In genomic region chr1:30880631-30881155, GRCh38 we compare ENCODE assay signal across 25 cellular contexts. TPM values are rescaled to one million over a fixed set of nuclear protein-coding genes. Genes with fewer than 3 reads are reported as not detected.
DNase-seq lines count a peak whose midpoint lies in the region; ATAC-seq, FAIRE-seq and TF ChIP-seq lines count a peak whose summit lies in the region.
"Had no signal": no experiment of that assay in that cellular context is flagged by ENCODE, and none has a peak within 500 bp of the region (broad histone marks: within the 10 kb centered on the region; RNA-seq: fewer than 3 reads in every experiment).

No MANE protein-coding gene starts in this region.

- H3K4me3 Mint-ChIP-seq in T-helper 1 cell treated with Interleukin-12 subunit alpha and Interleukin-12 subunit beta and Interleukin-4 antibody, amounts not matched to agents 30 μg/mL and 1 μg/mL, for 36 hours, result no peak overlapping the region
- peak overlapping the region; percentile 1 for H3K4me3 Mint-ChIP-seq in memory B cell
- H3K4me3 Mint-ChIP-seq: activated CD4-positive, alpha-beta T cell treated with anti-CD3 and anti-CD28 coated beads for 36 hours; activated naive CD8-positive, alpha-beta T cell treated with anti-CD3 and anti-CD28 coated beads for 36 hours; endodermal cell; mesothelial cell of epicardium; natural killer cell treated with Interleukin-12 subunit alpha and Interleukin-12 subunit beta and Interleukin-15 and Interleukin-18, amount 100 ng/mL, for 72 hours; stimulated activated naive CD8-positive, alpha-beta T cell treated with anti-CD3 and anti-CD28 coated beads, Interleukin-15, Interleukin-2, amounts not matched to agents 100 ng/mL and 50 ng/mL, for 24 hours had no signal

- DNase-seq in T-helper 1 cell, result no peak
- DNase-seq in OCI-LY7 (ENCODE audit: low spot score), result no peak
- DNase-seq in memory B cell (ENCODE audit: low spot score in 2 of 2), result no peak
- no peak for DNase-seq in urothelium cell line (ENCODE audit: low spot score)
- no peak for DNase-seq in NOMO-1 treated with dmso at 0.1 percent for 144 hours (lab: John Stamatoyannopoulos, UW; ENCODE audit: unreplicated experiment)
- DNase-seq in NCI-H774 (lab: John Stamatoyannopoulos, UW), result no peak
- no peak for DNase-seq in activated CD4-positive, CD25-positive, alpha-beta regulatory T cell treated with anti-CD3 and anti-CD28 coated beads, Interleukin-2, amount 50 U/mL, for 72 hours
- DNase-seq: activated naive CD8-positive, alpha-beta T cell treated with anti-CD3 and anti-CD28 coated beads for 36 hours; body of pancreas; Calu3; KBM-7; NCI-H2029 treated with DMSO at 0.1 percent for 48 hours; NCI-H446 treated with DMSO at 0.1 percent for 48 hours; psoas muscle; small intestine; upper lobe of right lung had no signal

- peaks cover 8% of the 10 kb centered on the region for H3K4me1 ChIP-seq in OCI-LY7 (ENCODE audit: insufficient read depth, low read length, poor library complexity, severe bottlenecking)
- H3K4me1 ChIP-seq: body of pancreas, psoas muscle had no signal

- no peaks in the 10 kb centered on the region for H3K79me2 ChIP-seq in OCI-LY7 (ENCODE audit: insufficient read depth, low read depth, low read length)

- no peak for TF ChIP-seq CTCF in OCI-LY7 (conservative IDR thresholded peaks at IDR 0.05; ENCODE audit: low read length)

- no peaks in the 10 kb centered on the region for H3K9me2 ChIP-seq in OCI-LY7 (ENCODE audit: insufficient read depth, low read length)

- peak; percentile 35 for FAIRE-seq in urothelium cell line (lab: Jason Lieb, UNC)
- FAIRE-seq: A204.1, colon, small intestine had no signal

- H3K4me1 Mint-ChIP-seq in T-helper 1 cell treated with Interleukin-12 subunit alpha and Interleukin-12 subunit beta and Interleukin-4 antibody, amounts not matched to agents 30 μg/mL and 1 μg/mL, for 36 hours (ENCODE audit: low read depth), result peaks cover 4% of the 10 kb centered on the region
- peaks cover 19% of the 10 kb centered on the region for H3K4me1 Mint-ChIP-seq in memory B cell
- H3K4me1 Mint-ChIP-seq: activated CD4-positive, alpha-beta T cell treated with anti-CD3 and anti-CD28 coated beads for 36 hours had no signal

- H3K36me3 ChIP-seq in OCI-LY7 (ENCODE audit: insufficient read depth, low read length), result no peaks in the 10 kb centered on the region
- H3K36me3 ChIP-seq: upper lobe of right lung had no signal

- H4K20me1 ChIP-seq in OCI-LY7 (ENCODE audit: insufficient read depth, low read length), result no peaks in the 10 kb centered on the region

- H3K27ac Mint-ChIP-seq in T-helper 1 cell treated with Interleukin-12 subunit alpha and Interleukin-12 subunit beta and Interleukin-4 antibody, amounts not matched to agents 30 μg/mL and 1 μg/mL, for 36 hours, result peak overlapping the region; percentile 4
- peak overlapping the region; percentile 36 for H3K27ac Mint-ChIP-seq in memory B cell
- H3K27ac Mint-ChIP-seq: activated CD4-positive, alpha-beta T cell treated with anti-CD3 and anti-CD28 coated beads for 36 hours; activated naive CD8-positive, alpha-beta T cell treated with anti-CD3 and anti-CD28 coated beads for 36 hours; endodermal cell; mesothelial cell of epicardium; natural killer cell treated with Interleukin-12 subunit alpha and Interleukin-12 subunit beta and Interleukin-15 and Interleukin-18, amount 100 ng/mL, for 72 hours; stimulated activated naive CD8-positive, alpha-beta T cell treated with anti-CD3 and anti-CD28 coated beads, Interleukin-15, Interleukin-2, amounts not matched to agents 100 ng/mL and 50 ng/mL, for 24 hours had no signal

- peaks cover 16% of the 10 kb centered on the region for H3K27me3 Mint-ChIP-seq in T-helper 1 cell treated with Interleukin-12 subunit alpha and Interleukin-12 subunit beta and Interleukin-4 antibody, amounts not matched to agents 30 μg/mL and 1 μg/mL, for 36 hours (ENCODE audit: low read depth)
- H3K27me3 Mint-ChIP-seq in memory B cell, result peaks cover 17% of the 10 kb centered on the region

- no peak overlapping the region for H3K27ac ChIP-seq in OCI-LY7 (ENCODE audit: low read depth, low read length, poor library complexity, severe bottlenecking)
- H3K27ac ChIP-seq: body of pancreas, psoas muscle, upper lobe of right lung had no signal

- no peaks in the 10 kb centered on the region for H3K9me3 Mint-ChIP-seq in T-helper 1 cell treated with Interleukin-12 subunit alpha and Interleukin-12 subunit beta and Interleukin-4 antibody, amounts not matched to agents 30 μg/mL and 1 μg/mL, for 36 hours
- no peaks in the 10 kb centered on the region for H3K9me3 Mint-ChIP-seq in memory B cell
- H3K9me3 Mint-ChIP-seq: activated naive CD8-positive, alpha-beta T cell treated with anti-CD3 and anti-CD28 coated beads for 36 hours; endodermal cell; mesothelial cell of epicardium; natural killer cell treated with Interleukin-12 subunit alpha and Interleukin-12 subunit beta and Interleukin-15 and Interleukin-18, amount 100 ng/mL, for 72 hours; stimulated activated naive CD8-positive, alpha-beta T cell treated with anti-CD3 and anti-CD28 coated beads, Interleukin-15, Interleukin-2, amounts not matched to agents 100 ng/mL and 50 ng/mL, for 24 hours had no signal

- POLR2A ChIA-PET in OCI-LY7 (lab: Charles Lee), result no interaction called here

- no peaks in the 10 kb centered on the region for H3K36me3 Mint-ChIP-seq in T-helper 1 cell treated with Interleukin-12 subunit alpha and Interleukin-12 subunit beta and Interleukin-4 antibody, amounts not matched to agents 30 μg/mL and 1 μg/mL, for 36 hours (ENCODE audit: low read depth)
- H3K36me3 Mint-ChIP-seq in memory B cell, result no peaks in the 10 kb centered on the region
- H3K36me3 Mint-ChIP-seq: activated naive CD8-positive, alpha-beta T cell treated with anti-CD3 and anti-CD28 coated beads for 36 hours; mesothelial cell of epicardium; natural killer cell treated with Interleukin-12 subunit alpha and Interleukin-12 subunit beta and Interleukin-15 and Interleukin-18, amount 100 ng/mL, for 72 hours had no signal

- peak overlapping the region; percentile 21; the same call in 1 of the 2 replicates for H3K4me2 ChIP-seq in OCI-LY7 (ENCODE audit: low read length)

- H2AFZ ChIP-seq in OCI-LY7 (ENCODE audit: low read length), result no peak overlapping the region

- ATAC-seq in memory B cell (ENCODE audit: low read depth), result no peak
- ATAC-seq: activated CD4-positive, alpha-beta T cell treated with anti-CD3 and anti-CD28 coated beads for 36 hours; body of pancreas; left lobe of liver; natural killer cell treated with Interleukin-12 subunit alpha and Interleukin-12 subunit beta and Interleukin-15 and Interleukin-18, amount 100 ng/mL, for 72 hours; psoas muscle; upper lobe of right lung had no signal

- BruUV-seq in OCI-LY7 (replicated peaks; lab: Mats Ljungman, UMichigan), result no TSS peak

- H3K9me3 ChIP-seq in OCI-LY7 (ENCODE audit: low read length), result no peaks in the 10 kb centered on the region
- H3K9me3 ChIP-seq: body of pancreas, psoas muscle, upper lobe of right lung had no signal

- intact Hi-C loops in OCI-LY7 (cut with micrococcal nuclease; ENCODE audit: unreplicated experiment), result no loop called here

- H3K4me3 ChIP-seq in OCI-LY7 (ENCODE audit: low read depth, low read length, poor library complexity, severe bottlenecking), result no peak overlapping the region
- H3K4me3 ChIP-seq: body of pancreas, psoas muscle, upper lobe of right lung had no signal

- CTCF ChIA-PET in OCI-LY7 (lab: Charles Lee; ENCODE audit: unreplicated experiment), result no interaction called here

RNA-seq across cellular contexts. Expression of gene SDC3, which starts 27.9 kb away (rescaled TPM):
- not detected in 2 replicates for total RNA-seq in OCI-LY7 (2014; rRNA removed; shearing (Covaris generic))
- 0.50 TPM in 1 of 2 replicates, not detected in the other for total RNA-seq in OCI-LY7 (2022)
